Comparison of ENCODE assay signal across 10 cellular contexts in genomic region chr1:20358761-20359263, GRCh38.
A peak's percentile ranks its signal among the peaks of the same experiment; 100 is the strongest.
DNase-seq lines count a peak whose midpoint lies in the region; ATAC-seq and TF ChIP-seq lines count a peak whose summit lies in the region.
"Had no signal": no experiment of that assay in that cellular context is flagged by ENCODE, and none has a peak within 500 bp of the region (broad histone marks: within the 10 kb centered on the region; RNA-seq: fewer than 3 reads in every experiment).

No MANE protein-coding gene starts in this region.

- no peaks in the 10 kb centered on the region for H3K23me2 ChIP-seq in H9 (ENCODE audit: insufficient read length, low read depth, low read length, poor library complexity, severe bottlenecking)

- peak; percentile 38 for DNase-seq in H9
- DNase-seq in NCI-H524 (lab: John Stamatoyannopoulos, UW): peak; percentile 66 to 84
- DNase-seq in fibroblast of peridontal ligament (ENCODE audit: extremely low read depth): peak; percentile 77
- DNase-seq in renal cortical epithelial cell (ENCODE audit: low read depth): peak; percentile 63
- DNase-seq in GM19238 (ENCODE audit: insufficient read length, low spot score): no peak
- DNase-seq in HK-2 (ENCODE audit: unreplicated experiment): no peak
- DNase-seq in GM13977 (ENCODE audit: low spot score): no peak
- DNase-seq: activated B cell treated with CpG ODN at 0.5 μM for 24 hours, erythroblast had no signal

- no peak overlapping the region for H4K91ac ChIP-seq in H9 (ENCODE audit: insufficient read length, low read depth, low read length)

- no peak overlapping the region for H3K4me3 Mint-ChIP-seq in H9
- H3K4me3 Mint-ChIP-seq: activated B cell treated with CpG ODN at 0.5 μM for 24 hours had no signal

- H2BK12ac ChIP-seq in H9 (ENCODE audit: insufficient read length, low read depth, low read length): no peak overlapping the region

- H3K23ac ChIP-seq in H9 (ENCODE audit: insufficient read length, low read depth, low read length): no peak overlapping the region

- H3K4me2 ChIP-seq in H9 (ENCODE audit: insufficient read depth, insufficient read length, low read length): no peak overlapping the region

- H3K4ac ChIP-seq in H9 (ENCODE audit: low read depth, low read length): no peak overlapping the region

- H3K9ac ChIP-seq in H9 (ENCODE audit: extremely low read depth, insufficient read length, low read length): no peak overlapping the region

- no peaks in the 10 kb centered on the region for H3K4me1 ChIP-seq in H9 (ENCODE audit: insufficient read depth, low read length)

- no peaks in the 10 kb centered on the region for H3K27me3 ChIP-seq in H9 (ENCODE audit: insufficient read depth, low read length)

- TF ChIP-seq CTCF in H9 (conservative IDR thresholded peaks at IDR 0.05) (no peak), GM13977 (IDR thresholded peaks at IDR 0.05; ENCODE audit: extremely low read depth, insufficient read depth, missing control alignments) (no peak)

- no peak overlapping the region for H2AFZ ChIP-seq in H9 (ENCODE audit: low read length)

- H2BK120ac ChIP-seq in H9 (ENCODE audit: low read depth, low read length, poor library complexity, severe bottlenecking): no peak overlapping the region

- H2BK15ac ChIP-seq in H9 (ENCODE audit: low read depth, low read length): no peak overlapping the region

- H3K4me1 Mint-ChIP-seq in H9: peaks cover 3 to 11% of the 10 kb centered on the region in 2 experiments; a peak in 3 of 4 replicates

- no peak for ATAC-seq in HG03378 (IDR thresholded peaks at IDR 0.05; ENCODE audit: unreplicated experiment)

- H3K27ac Mint-ChIP-seq in H9: no peak overlapping the region
- H3K27ac Mint-ChIP-seq: activated B cell treated with CpG ODN at 0.5 μM for 24 hours had no signal

- no peak overlapping the region for H2BK20ac ChIP-seq in H9 (ENCODE audit: low read depth, low read length, poor library complexity, severe bottlenecking)

- in situ Hi-C loops in GM13977 (cut with MboI; ENCODE audit: low pct_unique_long_range_greater_than_20kb, low sequenced_read_pairs, unreplicated experiment): no loop called here

- no peak overlapping the region for H4K8ac ChIP-seq in H9 (replicated peaks; ENCODE audit: insufficient read length, low read depth, low read length)

- no peak overlapping the region for H3K27ac ChIP-seq in H9 (ENCODE audit: insufficient read length, low read depth, low read length)

- no peak overlapping the region for H2BK5ac ChIP-seq in H9 (ENCODE audit: insufficient read length, low read length)

- no CpG with 5 or more reads among the region's 12 CpGs for WGBS in H9 (ENCODE audit: extremely low coverage, insufficient read length, low lambda C conversion rate)

- H3K56ac ChIP-seq in H9 (ENCODE audit: insufficient read length, low read depth, low read length): no peak overlapping the region

- H3T11ph ChIP-seq in H9 (ENCODE audit: low read length): no peak overlapping the region

- no peaks in the 10 kb centered on the region for H3K9me3 ChIP-seq in H9 (ENCODE audit: control insufficient read depth, low read depth, low read length)

- H4K20me1 ChIP-seq in H9 (ENCODE audit: control insufficient read depth, insufficient read depth, insufficient read length): no peaks in the 10 kb centered on the region

- no peaks in the 10 kb centered on the region for H3K79me1 ChIP-seq in H9 (ENCODE audit: insufficient read depth, low read depth, low read length, poor library complexity, severe bottlenecking)

- no peak overlapping the region for H2AK5ac ChIP-seq in H9 (ENCODE audit: insufficient read length, low read length)

- H3K27me3 Mint-ChIP-seq in H9 (ENCODE audit: low read depth): peaks cover 58% of the 10 kb centered on the region

- H4K5ac ChIP-seq in H9 (ENCODE audit: insufficient read length, low read depth, low read length): no peak overlapping the region

- no peak overlapping the region for H3K14ac ChIP-seq in H9 (ENCODE audit: insufficient read depth, low read length)

- H3K36me3 Mint-ChIP-seq in H9 (ENCODE audit: insufficient read depth in 1 of 3, low read depth in 3 of 3): no peaks in the 10 kb centered on the region

- H3K9me3 Mint-ChIP-seq in H9: no peaks in the 10 kb centered on the region; a peak in 1 of 5 replicates
- H3K9me3 Mint-ChIP-seq: activated B cell treated with CpG ODN at 0.5 μM for 24 hours had no signal

- H3K18ac ChIP-seq in H9 (ENCODE audit: insufficient read length, low read depth, low read length): no peak overlapping the region

- H3K79me2 ChIP-seq in H9 (ENCODE audit: insufficient read depth, low read length): no peaks in the 10 kb centered on the region

Comparison
In these comparisons a context has a peak if more than half of its experiments do, and no peak if none do; other contexts are left out.
1. DNase-seq: peak in H9 (single experiment), NCI-H524 (2 of 2), fibroblast of peridontal ligament (single experiment) and renal cortical epithelial cell (single experiment); none in GM19238 (single experiment), HK-2 (single experiment) and GM13977 (single experiment).